18 cellular contexts compared by ENCODE assay signal in the genomic region with DNA sequence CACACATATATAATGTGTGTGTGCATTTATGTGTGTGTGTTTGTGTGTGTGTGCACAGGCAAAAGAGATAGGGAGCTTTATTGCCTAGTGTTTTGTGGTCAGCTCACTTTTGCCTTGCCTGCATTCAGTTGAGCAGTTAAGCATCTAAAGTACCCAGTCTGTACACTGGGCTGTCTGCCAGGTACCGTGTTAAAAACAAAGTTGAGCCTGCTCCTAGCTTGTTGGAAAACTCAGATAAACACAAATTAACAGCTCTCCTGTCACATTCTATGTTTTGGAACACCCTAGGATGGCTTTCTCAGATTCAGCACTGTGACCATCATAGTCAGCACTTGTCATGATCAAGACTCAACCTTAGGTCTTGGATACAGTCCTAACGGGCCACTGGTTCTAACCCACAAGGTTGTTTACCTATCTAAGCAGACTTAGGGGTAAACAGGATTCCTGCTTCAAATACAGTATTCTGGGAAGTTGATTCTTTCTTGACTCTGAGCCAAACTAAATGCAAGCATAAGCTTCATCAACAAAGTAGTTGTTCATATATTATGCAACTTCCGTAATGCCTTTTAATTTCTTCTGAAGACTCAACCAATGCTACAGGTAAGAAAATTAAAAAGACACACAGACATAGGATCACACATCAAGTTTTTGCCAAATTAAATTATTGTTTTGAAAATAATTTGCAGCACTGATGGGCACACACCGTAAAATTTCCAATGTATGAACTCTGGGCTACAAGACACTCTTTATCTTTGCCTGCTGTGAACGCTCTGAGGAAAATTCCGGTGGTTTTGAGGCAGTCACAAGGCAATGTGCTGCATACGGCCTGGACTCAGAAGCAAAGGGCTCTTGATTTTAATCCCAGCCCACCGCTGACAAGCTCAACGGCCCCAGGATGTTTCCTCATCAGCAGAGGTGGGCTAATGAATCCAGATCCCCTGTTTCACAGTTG. TPM values are rescaled to one million over a fixed set of nuclear protein-coding genes. Genes with fewer than 3 reads are reported as not detected.
A peak's percentile ranks its signal among the peaks of the same experiment; 100 is the strongest.
DNase-seq lines count a peak whose midpoint lies in the region; ATAC-seq, FAIRE-seq and TF ChIP-seq lines count a peak whose summit lies in the region.
"Had no signal": no experiment of that assay in that cellular context is flagged by ENCODE, and none has a peak within 500 bp of the region (broad histone marks: within the 10 kb centered on the region; RNA-seq: fewer than 3 reads in every experiment).

No MANE protein-coding gene starts in this region.

- no peak overlapping the region for H3K9ac ChIP-seq in kidney (ENCODE audit: low read length in 2 of 2)

- CTCF ChIA-PET in A549 (lab: Yijun Ruan, JAX): no interaction called here

- no peak for TF ChIP-seq POLR2A in A549 (IDR thresholded peaks at IDR 0.05; ENCODE audit: low read length)

- H3K9me3 ChIP-seq in A549: no peaks in the 10 kb centered on the region
- H3K9me3 ChIP-seq in kidney (ENCODE audit: control insufficient read depth in 1 of 2, low read length in 2 of 2): no peaks in the 10 kb centered on the region
- H3K9me3 ChIP-seq: Peyer's patch, upper lobe of left lung had no signal

- no peak for DNase-seq in A549 (ENCODE audit: low read depth in 1 of 2, low spot score in 1 of 2)
- peak; percentile 88 for DNase-seq in SK-MEL-5 (ENCODE audit: low read depth, low spot score)
- peak; percentile 24 for DNase-seq in epithelial cell of esophagus (ENCODE audit: low read depth)
- DNase-seq in myocyte (ENCODE audit: low read depth): peak; percentile 68
- DNase-seq in dorsolateral prefrontal cortex: no peak
- no peak for DNase-seq in COLO668 (lab: John Stamatoyannopoulos, UW; ENCODE audit: unreplicated experiment)
- DNase-seq in kidney: no peak
- DNase-seq in OCI-M1 (lab: John Stamatoyannopoulos, UW): no peak
- DNase-seq: activated B cell treated with CpG ODN at 0.5 μM for 24 hours; activated effector memory CD4-positive, alpha-beta T cell treated with anti-CD3 and anti-CD28 coated beads, Interleukin-2, amount 50 U/mL, for 16 hours; anterior cingulate cortex; CD8-positive, alpha-beta memory T cell; GOT3; Peyer's patch; upper lobe of left lung had no signal

- intact Hi-C loops in dorsolateral prefrontal cortex (cut with DNase I): no loop called here
- intact Hi-C loops in kidney (cut with DNase I): no loop called here

- H3K36me3 ChIP-seq in kidney (ENCODE audit: control insufficient read depth in 1 of 2, insufficient read depth in 2 of 2, low read length in 2 of 2): no peaks in the 10 kb centered on the region
- H3K36me3 ChIP-seq: Peyer's patch, upper lobe of left lung had no signal

- H3K4me1 ChIP-seq in A549: peaks cover 32% of the 10 kb centered on the region
- H3K4me1 ChIP-seq in kidney (ENCODE audit: control insufficient read depth in 1 of 2, insufficient read depth in 1 of 2, low read depth in 1 of 2, low read length in 2 of 2): peaks cover 0 to 6% of the 10 kb centered on the region in 2 donors

- in situ Hi-C loops in SK-MEL-5 (cut with HindIII; ENCODE audit: low pct_unique_long_range_greater_than_20kb, low sequenced_read_pairs): loop anchor here (25.0 kb wide), 1 partner anchor 132 kb away; no protein-coding TSS in a partner anchor

- peaks cover 0 to 14% (median 0%) of the 10 kb centered on the region in 45 donors for H3K27me3 ChIP-seq in dorsolateral prefrontal cortex
- H3K27me3 ChIP-seq: Peyer's patch, upper lobe of left lung had no signal

- POLR2A ChIA-PET in A549 (lab: Yijun Ruan, JAX): no interaction called here

- H3K27ac ChIP-seq in A549 (no peak overlapping the region), dorsolateral prefrontal cortex (no peak overlapping the region), kidney (ENCODE audit: low read depth in 2 of 2, low read length in 2 of 2) (no peak overlapping the region)
- H3K27ac ChIP-seq: Peyer's patch, upper lobe of left lung had no signal

- H3K4me2 ChIP-seq in A549: no peak overlapping the region

- no peak for ATAC-seq in A549
- ATAC-seq: GM12878; natural killer cell treated with Interleukin-12 subunit alpha and Interleukin-12 subunit beta and Interleukin-15 and Interleukin-18, amount 100 ng/mL, for 72 hours; sciatic nerve had no signal

- FAIRE-seq in A549 (lab: Jason Lieb, UNC) (peak; percentile 32), kidney (lab: Jason Lieb, UNC) (no peak)
- FAIRE-seq: GM12878 had no signal

- no peak for TF ChIP-seq EP300 in A549 (IDR thresholded peaks at IDR 0.05)

- no peak overlapping the region for H3K4me3 ChIP-seq in A549
- no peak overlapping the region for H3K4me3 ChIP-seq in epithelial cell of esophagus (ENCODE audit: low read length)
- H3K4me3 ChIP-seq in dorsolateral prefrontal cortex: no peak overlapping the region
- no peak overlapping the region for H3K4me3 ChIP-seq in kidney (ENCODE audit: low read length in 2 of 2)
- H3K4me3 ChIP-seq: GM12878, Peyer's patch, upper lobe of left lung had no signal

- 61% methylated on average over 9 of the region's 9 CpGs for WGBS in A549 (ENCODE audit: missing lambda C conversion rate)

- TF ChIP-seq RAD21 in A549 (conservative IDR thresholded peaks at IDR 0.05 in 1 of 2, IDR thresholded peaks at IDR 0.05 in 1 of 2): no peak

- TF ChIP-seq CTCF in A549 (IDR thresholded peaks at IDR 0.05): no peak
- no peak for TF ChIP-seq CTCF in epithelial cell of esophagus (IDR thresholded peaks at IDR 0.05; ENCODE audit: insufficient read depth, low read depth, low read length, missing control alignments)
- TF ChIP-seq CTCF in dorsolateral prefrontal cortex (IDR thresholded peaks at IDR 0.05 in 54 of 56, conservative IDR thresholded peaks at IDR 0.05 in 2 of 56; ENCODE audit: low read depth in 1 of 56, partially characterized antibody in 56 of 56): no peak
- no peak for TF ChIP-seq CTCF in kidney (IDR thresholded peaks at IDR 0.05; ENCODE audit: borderline replicate concordance, extremely low read depth, insufficient read depth)

TF ChIP-seq in A549, 52 proteins besides CTCF, POLR2A, EP300 and RAD21:
- no peak for TF ChIP-seq EHMT2 (IDR thresholded peaks at IDR 0.05; ENCODE audit: low read depth)
- TF ChIP-seq, protein P1, sequence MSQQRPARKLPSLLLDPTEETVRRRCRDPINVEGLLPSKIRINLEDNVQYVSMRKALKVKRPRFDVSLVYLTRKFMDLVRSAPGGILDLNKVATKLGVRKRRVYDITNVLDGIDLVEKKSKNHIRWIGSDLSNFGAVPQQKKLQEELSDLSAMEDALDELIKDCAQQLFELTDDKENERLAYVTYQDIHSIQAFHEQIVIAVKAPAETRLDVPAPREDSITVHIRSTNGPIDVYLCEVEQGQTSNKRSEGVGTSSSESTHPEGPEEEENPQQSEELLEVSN (IDR thresholded peaks at IDR 0.05; ENCODE audit: borderline replicate concordance, low read depth): no peak
- TF ChIP-seq, protein P2, sequence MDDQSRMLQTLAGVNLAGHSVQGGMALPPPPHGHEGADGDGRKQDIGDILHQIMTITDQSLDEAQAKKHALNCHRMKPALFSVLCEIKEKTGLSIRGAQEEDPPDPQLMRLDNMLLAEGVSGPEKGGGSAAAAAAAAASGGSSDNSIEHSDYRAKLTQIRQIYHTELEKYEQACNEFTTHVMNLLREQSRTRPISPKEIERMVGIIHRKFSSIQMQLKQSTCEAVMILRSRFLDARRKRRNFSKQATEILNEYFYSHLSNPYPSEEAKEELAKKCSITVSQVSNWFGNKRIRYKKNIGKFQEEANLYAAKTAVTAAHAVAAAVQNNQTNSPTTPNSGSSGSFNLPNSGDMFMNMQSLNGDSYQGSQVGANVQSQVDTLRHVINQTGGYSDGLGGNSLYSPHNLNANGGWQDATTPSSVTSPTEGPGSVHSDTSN (IDR thresholded peaks at IDR 0.05): no peak
- TF ChIP-seq HOXB13 (CRISPR knock-in tag; IDR thresholded peaks at IDR 0.05; ENCODE audit: low read depth): no peak
- TF ChIP-seq HOXB5 (CRISPR knock-in tag; IDR thresholded peaks at IDR 0.05): no peak
- no peak for TF ChIP-seq HDAC2 (IDR thresholded peaks at IDR 0.05)
- TF ChIP-seq NR3C1 (IDR thresholded peaks at IDR 0.05): no peak
- TF ChIP-seq TFCP2L1 (CRISPR knock-in tag; IDR thresholded peaks at IDR 0.05): no peak
- no peak for TF ChIP-seq KDM5A (IDR thresholded peaks at IDR 0.05)
- no peak for TF ChIP-seq ZFP36 (IDR thresholded peaks at IDR 0.05; ENCODE audit: borderline replicate concordance, partially characterized antibody)
- TF ChIP-seq MAFK (IDR thresholded peaks at IDR 0.05; ENCODE audit: partially characterized antibody): no peak
- TF ChIP-seq ZSCAN20 (CRISPR knock-in tag; IDR thresholded peaks at IDR 0.05): no peak

RNA-seq across cellular contexts. Expression of a gene that starts 11.3 kb away (rescaled TPM):
- polyA plus RNA-seq in A549 (2011; rRNA removed): 111 and 136 TPM in 2 replicates
- 237 and 240 TPM in 2 replicates for polyA plus RNA-seq in A549 (2012; cell fraction: cytosol; rRNA removed)
- 129 and 130 TPM in 2 replicates for polyA plus RNA-seq in A549 (2012; cell fraction: nucleus; rRNA removed)
- polyA plus RNA-seq in A549 (2017; fragmentation: RNase III; extraction: RNeasy Plus Mini Kit Qiagen cat#74134 plus additional on column Dnase treatment): 172 to 199 TPM (median 176 TPM) in 3 replicates
- 71.0 and 74.8 TPM in 2 replicates for polyA minus RNA-seq in A549 (2011; rRNA and poly(A)+ RNA removed)
- total RNA-seq in SK-MEL-5 (2014; rRNA removed; shearing (Covaris generic)): 158 and 164 TPM in 2 replicates
- 344 and 375 TPM in 2 replicates for polyA plus RNA-seq in SK-MEL-5 (2015; cell fraction: cytosol; rRNA removed)
- polyA plus RNA-seq in SK-MEL-5 (2015; cell fraction: nucleus; rRNA removed): 59.5 and 59.8 TPM in 2 replicates
- 487 and 559 TPM in 2 replicates for total RNA-seq in myocyte
- 736 TPM for polyA plus RNA-seq in myocyte (2012)
- total RNA-seq in dorsolateral prefrontal cortex: 100 to 1,000 TPM in 18 of 120 experiments, 10 to 100 TPM in 102; 27.0 to 172 (median 63.6) TPM
- total RNA-seq in kidney: 136 TPM
- 125 TPM for polyA plus RNA-seq in kidney (ENCODE audit: insufficient read depth, low read depth, low replicate concordance)

Comparison
In these comparisons a context has a peak if more than half of its experiments do, and no peak if none do; other contexts are left out.
1. DNase-seq: peak in SK-MEL-5 (single experiment), epithelial cell of esophagus (single experiment) and myocyte (single experiment); none in A549 (0 of 2), dorsolateral prefrontal cortex (0 of 10), COLO668 (single experiment), kidney (single experiment) and OCI-M1 (single experiment).